Comparison of ENCODE assay signal across 7 cellular contexts in the genomic region with DNA sequence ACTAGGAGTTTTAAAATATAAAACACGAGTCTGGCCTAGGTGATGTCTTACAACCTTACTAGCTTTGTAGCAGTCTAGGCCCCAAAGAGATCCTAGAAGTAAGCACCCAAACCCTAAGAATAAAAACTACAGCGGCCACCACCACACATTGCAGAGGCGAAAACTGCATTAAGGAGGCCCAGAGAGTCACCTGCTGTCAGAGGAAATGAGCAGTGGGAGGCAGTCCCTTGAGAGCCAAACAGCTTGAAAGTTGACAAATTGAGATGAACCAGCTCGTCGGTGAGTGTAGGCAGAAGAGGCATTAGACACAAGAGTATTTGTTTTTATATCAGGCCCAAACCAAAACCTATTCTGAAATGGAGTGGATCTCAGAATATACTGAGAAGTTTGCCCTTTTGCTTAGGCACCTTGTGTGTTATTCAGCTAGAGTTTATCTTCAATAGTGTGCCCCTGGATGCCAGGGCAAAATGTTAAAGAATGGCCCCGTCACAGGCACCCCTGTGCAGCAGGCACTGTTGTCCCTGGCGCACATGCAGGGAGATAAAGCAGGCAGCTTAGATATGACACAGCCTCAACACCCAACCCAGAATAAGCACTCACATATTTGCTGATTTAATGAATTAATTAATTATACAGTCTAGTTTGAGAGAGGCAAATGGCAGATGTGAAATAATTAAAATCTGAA. TPM values are rescaled to one million over a fixed set of nuclear protein-coding genes. Genes with fewer than 3 reads are reported as not detected.
DNase-seq lines count a peak whose midpoint lies in the region; ATAC-seq and TF ChIP-seq lines count a peak whose summit lies in the region.

No MANE protein-coding gene starts in this region.

- peaks cover 19% of the 10 kb centered on the region for H3K4me1 ChIP-seq in Loucy (ENCODE audit: insufficient read depth, low read length, poor library complexity, severe bottlenecking)
- peaks cover 22 to 32% (median 24%) of the 10 kb centered on the region in 4 donors for H3K4me1 ChIP-seq in esophagus muscularis mucosa

- TF ChIP-seq POLR2A in esophagus muscularis mucosa (IDR thresholded peaks at IDR 0.05; ENCODE audit: low read depth), result no peak

- TF ChIP-seq CTCF in Loucy (conservative IDR thresholded peaks at IDR 0.05; ENCODE audit: low read length) (no peak), esophagus muscularis mucosa (IDR thresholded peaks at IDR 0.05) (no peak)

- H4K20me1 ChIP-seq in Loucy (ENCODE audit: insufficient read depth, low read length, poor library complexity, severe bottlenecking), result no peaks in the 10 kb centered on the region

- intact Hi-C loops in esophagus muscularis mucosa (cut with DNase I), result loop anchor here (2.0 to 5.0 kb wide), 4 partner anchors 53 to 457 kb away; partner anchors contain the start of gene CALM1

- no peak for TF ChIP-seq EP300 in esophagus muscularis mucosa (IDR thresholded peaks at IDR 0.05)

- H3K27ac Mint-ChIP-seq in stimulated activated memory B cell treated with anti-CD40 and anti-IgM and Interleukin-4, amounts not matched to agents 10 μg/mL and 1 μg/mL and 100 μg/mL, for 72 hours, result peak overlapping the region; percentile 84

- H3K4me3 ChIP-seq in Loucy (ENCODE audit: low read length, poor library complexity, severe bottlenecking) (peak overlapping the region; percentile 72), esophagus muscularis mucosa (peak overlapping the region in 2 of 4 donors; percentile 57 to 58)

- H3K27me3 ChIP-seq in Loucy (ENCODE audit: insufficient read depth, low read length, poor library complexity, severe bottlenecking), result no peaks in the 10 kb centered on the region
- H3K27me3 ChIP-seq in esophagus muscularis mucosa, result no peaks in the 10 kb centered on the region

- peaks cover 17% of the 10 kb centered on the region for H3K4me1 Mint-ChIP-seq in stimulated activated memory B cell treated with anti-CD40 and anti-IgM and Interleukin-4, amounts not matched to agents 10 μg/mL and 1 μg/mL and 100 μg/mL, for 72 hours

- peak overlapping the region; percentile 86 to 94 (median 92) for H3K27ac ChIP-seq in esophagus muscularis mucosa (replicated peaks in 1 of 4)

- DNase-seq in esophagus muscularis mucosa (ENCODE audit: extremely low spot score), result peak; percentile 86
- DNase-seq in activated gamma-delta T cell (lab: John Stamatoyannopoulos, UW), result no peak
- DNase-seq in EL, result no peak
- DNase-seq in mucosa of gallbladder (ENCODE audit: low spot score), result no peak

- H3K4me2 ChIP-seq in Loucy (ENCODE audit: low read depth, low read length, poor library complexity, severe bottlenecking), result peak overlapping the region; percentile 81

- H3K27me3 Mint-ChIP-seq in stimulated activated memory B cell treated with anti-CD40 and anti-IgM and Interleukin-4, amounts not matched to agents 10 μg/mL and 1 μg/mL and 100 μg/mL, for 72 hours, result no peaks in the 10 kb centered on the region

- peaks cover 4% of the 10 kb centered on the region; the same call in 1 of the 2 replicates for H3F3A ChIP-seq in Loucy (ENCODE audit: low read depth)

- H3K9ac ChIP-seq in Loucy (ENCODE audit: low read depth, low read length, poor library complexity, severe bottlenecking), result peak overlapping the region; percentile 67

- no peak overlapping the region for H2AFZ ChIP-seq in Loucy (ENCODE audit: low read length)

- no peaks in the 10 kb centered on the region for H3K79me2 ChIP-seq in Loucy (ENCODE audit: insufficient read depth, low read length)

- ATAC-seq in GM21423 (IDR thresholded peaks at IDR 0.05; ENCODE audit: unreplicated experiment), result peak; percentile 41
- ATAC-seq in stimulated activated memory B cell treated with anti-CD40 and anti-IgM and Interleukin-4, amounts not matched to agents 10 μg/mL and 1 μg/mL and 100 μg/mL, for 72 hours, result peak; percentile 70

- no peaks in the 10 kb centered on the region for H3K36me3 ChIP-seq in Loucy (ENCODE audit: insufficient read depth, low read length)
- H3K36me3 ChIP-seq in esophagus muscularis mucosa, result no peaks in the 10 kb centered on the region

- peaks cover 5% of the 10 kb centered on the region for H3K9me3 Mint-ChIP-seq in stimulated activated memory B cell treated with anti-CD40 and anti-IgM and Interleukin-4, amounts not matched to agents 10 μg/mL and 1 μg/mL and 100 μg/mL, for 72 hours

- 68% methylated on average over 7 of the region's 7 CpGs for WGBS in esophagus muscularis mucosa

- H3K9me2 ChIP-seq in Loucy (replicated peaks; ENCODE audit: low read depth, low read length), result no peaks in the 10 kb centered on the region

- peak overlapping the region; percentile 80 for H3K4me3 Mint-ChIP-seq in stimulated activated memory B cell treated with anti-CD40 and anti-IgM and Interleukin-4, amounts not matched to agents 10 μg/mL and 1 μg/mL and 100 μg/mL, for 72 hours

- no peaks in the 10 kb centered on the region for H3K36me3 Mint-ChIP-seq in stimulated activated memory B cell treated with anti-CD40 and anti-IgM and Interleukin-4, amounts not matched to agents 10 μg/mL and 1 μg/mL and 100 μg/mL, for 72 hours

- peaks cover 8% of the 10 kb centered on the region; the same call in 1 of the 2 replicates for H3K9me3 ChIP-seq in Loucy (ENCODE audit: insufficient read depth, low read depth, low read length)
- H3K9me3 ChIP-seq in esophagus muscularis mucosa, result peaks cover 0 to 16% (median 6%) of the 10 kb centered on the region in 4 donors

RNA-seq across cellular contexts. Expression of gene TTC7B, which starts 56.7 kb away (rescaled TPM):
- total RNA-seq in esophagus muscularis mucosa, result 100 to 1,000 TPM in 2 of 4 donors, 10 to 100 TPM in 2; 54.4 to 148 (median 113) TPM
- 31.5 TPM for total RNA-seq in mucosa of gallbladder
